In the genomic region with DNA sequence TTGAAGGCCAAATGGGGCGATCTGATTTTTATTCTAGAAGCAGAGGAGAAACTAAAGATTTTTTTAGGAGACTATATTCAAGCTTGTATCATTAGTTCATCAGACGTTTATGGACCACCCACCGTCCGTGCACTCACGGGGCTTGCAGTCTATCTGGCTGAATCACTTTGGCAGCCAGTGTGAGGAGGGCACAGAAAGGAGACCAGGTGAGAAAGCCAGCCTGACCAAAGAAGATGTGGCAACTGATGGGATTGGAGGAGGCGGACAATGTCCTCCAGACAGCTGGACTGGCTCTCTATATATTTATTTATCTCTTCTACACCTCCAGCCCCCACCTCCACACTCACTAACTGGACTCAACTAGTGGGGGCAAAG, we compare ENCODE assay signal across 8 cellular contexts.
DNase-seq lines count a peak whose midpoint lies in the region; ATAC-seq and TF ChIP-seq lines count a peak whose summit lies in the region.

No MANE protein-coding gene starts in this region.

- DNase-seq in nephron progenitor cell (no peak), cerebellar cortex (ENCODE audit: low spot score) (no peak)
- no peak for DNase-seq in stimulated activated CD4-positive, alpha-beta T cell treated with anti-CD3 and anti-CD28 coated beads, Interleukin-1b, Interleukin-23, amount 100 ng/mL, for 48 hours
- no peak for DNase-seq in activated CD4-positive, CD25-positive, alpha-beta regulatory T cell (lab: John Stamatoyannopoulos, UW)

- no peaks in the 10 kb centered on the region for H3K27me3 Mint-ChIP-seq in dendritic cell treated with granulocyte-macrophage colony-stimulating factor and Interleukin-4, amounts not matched to agents 40 ng/mL and 50 ng/mL, for 4 days
- H3K27me3 Mint-ChIP-seq in nephron progenitor cell (ENCODE audit: low read depth, poor library complexity), result peaks cover 8% of the 10 kb centered on the region

- no peaks in the 10 kb centered on the region for H3K9me3 Mint-ChIP-seq in dendritic cell treated with granulocyte-macrophage colony-stimulating factor and Interleukin-4, amounts not matched to agents 40 ng/mL and 50 ng/mL, for 4 days
- no peaks in the 10 kb centered on the region for H3K9me3 Mint-ChIP-seq in nephron progenitor cell

- peak overlapping the region; percentile 99 for H3K27ac Mint-ChIP-seq in dendritic cell treated with granulocyte-macrophage colony-stimulating factor and Interleukin-4, amounts not matched to agents 40 ng/mL and 50 ng/mL, for 4 days
- peak overlapping the region; percentile 93 for H3K27ac Mint-ChIP-seq in nephron progenitor cell

- H3K9me3 ChIP-seq in KOPT-K1 (ENCODE audit: insufficient read depth, low read length, poor library complexity, severe bottlenecking), result no peaks in the 10 kb centered on the region

- intact Hi-C loops in dendritic cell treated with granulocyte-macrophage colony-stimulating factor and Interleukin-4, amounts not matched to agents 40 ng/mL and 50 ng/mL, for 4 days (cut with micrococcal nuclease), result loop anchor here (1.0 kb wide), 2 partner anchors 10 to 13 kb away; partner anchors contain the start of gene CDC20

- H3K27ac ChIP-seq in C4-2B (peak overlapping the region; percentile 97), KOPT-K1 (ENCODE audit: low read depth, low read length, poor library complexity, severe bottlenecking) (peak overlapping the region; percentile 90)

- no peak for TF ChIP-seq CTCF in C4-2B (conservative IDR thresholded peaks at IDR 0.05)
- no peak for TF ChIP-seq CTCF in nephron progenitor cell (IDR thresholded peaks at IDR 0.05)

- no peak for ATAC-seq in HG02938 (IDR thresholded peaks at IDR 0.05; ENCODE audit: unreplicated experiment)

- H3K4me3 Mint-ChIP-seq in dendritic cell treated with granulocyte-macrophage colony-stimulating factor and Interleukin-4, amounts not matched to agents 40 ng/mL and 50 ng/mL, for 4 days, result peak overlapping the region; percentile 98
- peak overlapping the region; percentile 86 for H3K4me3 Mint-ChIP-seq in nephron progenitor cell

- H3K36me3 ChIP-seq in KOPT-K1 (ENCODE audit: insufficient read depth, low read length), result peaks cover 18% of the 10 kb centered on the region

- H3K4me1 Mint-ChIP-seq in dendritic cell treated with granulocyte-macrophage colony-stimulating factor and Interleukin-4, amounts not matched to agents 40 ng/mL and 50 ng/mL, for 4 days (ENCODE audit: low read depth), result peaks cover 51% of the 10 kb centered on the region
- H3K4me1 Mint-ChIP-seq in nephron progenitor cell, result peaks cover 34% of the 10 kb centered on the region

- peaks cover 52% of the 10 kb centered on the region for H3K36me3 Mint-ChIP-seq in dendritic cell treated with granulocyte-macrophage colony-stimulating factor and Interleukin-4, amounts not matched to agents 40 ng/mL and 50 ng/mL, for 4 days (ENCODE audit: low read depth)
- H3K36me3 Mint-ChIP-seq in nephron progenitor cell (ENCODE audit: low read depth), result peaks cover 19% of the 10 kb centered on the region
